Comparison of ENCODE assay signal across 9 cellular contexts in the genomic region with DNA sequence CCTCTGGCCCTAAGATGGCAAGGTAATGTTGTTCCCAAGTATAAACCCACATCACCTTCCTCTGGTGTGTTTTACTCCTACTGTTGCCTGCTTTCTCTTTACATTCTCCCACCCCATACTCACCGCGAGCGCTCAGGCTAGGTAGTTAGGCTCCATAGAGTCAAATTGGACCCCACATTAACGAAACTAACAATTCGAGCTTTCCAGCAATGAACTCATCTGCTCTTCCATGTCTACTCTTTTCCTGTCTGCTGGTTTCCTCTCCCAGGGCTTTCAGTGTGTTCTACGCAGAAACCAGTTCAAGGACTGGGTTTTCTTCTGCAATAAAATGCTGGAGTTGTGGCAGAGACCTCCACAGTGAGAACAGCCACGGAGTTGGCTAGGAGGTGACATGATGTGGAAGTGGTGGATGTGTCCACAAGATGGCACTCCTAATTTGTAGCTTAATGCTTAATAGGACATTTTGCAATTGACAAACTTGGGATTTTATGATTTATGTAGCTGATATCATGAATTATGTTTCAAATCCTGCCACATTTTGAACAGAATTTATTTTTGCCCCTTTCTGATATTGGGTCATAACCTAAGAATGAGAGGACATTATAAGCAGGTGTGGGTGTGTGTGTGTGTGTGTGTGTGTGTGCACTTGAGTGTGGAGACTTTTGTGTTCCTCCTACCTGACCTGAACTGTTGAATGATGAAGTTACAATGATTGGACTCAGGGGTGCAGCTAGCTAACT. TPM values are rescaled to one million over a fixed set of nuclear protein-coding genes. Genes with fewer than 3 reads are reported as not detected.
DNase-seq lines count a peak whose midpoint lies in the region; ATAC-seq and TF ChIP-seq lines count a peak whose summit lies in the region.
"Had no signal": no experiment of that assay in that cellular context is flagged by ENCODE, and none has a peak within 500 bp of the region (broad histone marks: within the 10 kb centered on the region; RNA-seq: fewer than 3 reads in every experiment).

No MANE protein-coding gene starts in this region.

- peaks cover 9% of the 10 kb centered on the region for H3K36me3 ChIP-seq in OCI-LY7 (ENCODE audit: insufficient read depth, low read length)

- peak overlapping the region; percentile 19 for H3K27ac Mint-ChIP-seq in chondrocyte (ENCODE audit: unreplicated experiment)
- peak overlapping the region; percentile 72 to 91 for H3K27ac Mint-ChIP-seq in natural killer cell

- H3K36me3 Mint-ChIP-seq in chondrocyte (ENCODE audit: low read depth) (no peaks in the 10 kb centered on the region), natural killer cell (no peaks in the 10 kb centered on the region)

- H3K4me3 ChIP-seq in OCI-LY7 (ENCODE audit: low read depth, low read length, poor library complexity, severe bottlenecking) = no peak overlapping the region
- H3K4me3 ChIP-seq: lung had no signal

- no TSS peak for BruUV-seq in OCI-LY7 (replicated peaks; lab: Mats Ljungman, UMichigan)

- no peak overlapping the region for H2AFZ ChIP-seq in OCI-LY7 (ENCODE audit: low read length)

- peaks cover 17% of the 10 kb centered on the region for H4K20me1 ChIP-seq in OCI-LY7 (ENCODE audit: insufficient read depth, low read length)

- peaks cover 30% of the 10 kb centered on the region for H3K4me1 Mint-ChIP-seq in chondrocyte (ENCODE audit: low read depth)
- H3K4me1 Mint-ChIP-seq in natural killer cell = peaks cover 40 to 49% of the 10 kb centered on the region in 2 donors

- intact Hi-C loops in OCI-LY7 (cut with micrococcal nuclease; ENCODE audit: unreplicated experiment) = loop anchor here (5.0 kb wide), 2 partner anchors 46 to 346 kb away; partner anchors contain the start of gene POLR3E
- intact Hi-C loops in natural killer cell (cut with micrococcal nuclease) = no loop called here

- DNase-seq in AG08396 (ENCODE audit: low spot score) (peak; percentile 26), GM03348 (ENCODE audit: low spot score) (peak; percentile 54), OCI-LY7 (ENCODE audit: low spot score) (peak; percentile 53), chondrocyte (ENCODE audit: low spot score) (no peak), natural killer cell (no peak), NK-92 (lab: John Stamatoyannopoulos, UW; ENCODE audit: unreplicated experiment) (no peak)
- no peak for DNase-seq in NK-92 treated with Interleukin-12 subunit alpha and Interleukin-12 subunit beta, amount 100 ng/mL, for 24 hours (lab: John Stamatoyannopoulos, UW)

- CTCF ChIA-PET in OCI-LY7 (lab: Charles Lee; ENCODE audit: unreplicated experiment) = no interaction called here

- H3K4me3 Mint-ChIP-seq in chondrocyte (ENCODE audit: unreplicated experiment) (no peak overlapping the region), natural killer cell (peak overlapping the region; percentile 70)

- H3K27ac ChIP-seq in OCI-LY7 (ENCODE audit: low read depth, low read length, poor library complexity, severe bottlenecking) = no peak overlapping the region

- peak overlapping the region; percentile 92 for H3K4me2 ChIP-seq in OCI-LY7 (ENCODE audit: low read length)

- peak; percentile 85 for TF ChIP-seq CTCF in OCI-LY7 (conservative IDR thresholded peaks at IDR 0.05; ENCODE audit: low read length)
- TF ChIP-seq CTCF in chondrocyte (IDR thresholded peaks at IDR 0.05) = peak; percentile 77
- TF ChIP-seq CTCF in natural killer cell (IDR thresholded peaks at IDR 0.05) = no peak

- POLR2A ChIA-PET in OCI-LY7 (lab: Charles Lee) = interaction anchor here (1.0 kb wide), 1 partner anchor 9 kb away, joined by 3 read pairs; no protein-coding TSS in a partner anchor

- no peaks in the 10 kb centered on the region for H3K9me3 ChIP-seq in OCI-LY7 (ENCODE audit: low read length)

- ATAC-seq in natural killer cell (no peak), GM21717 (IDR thresholded peaks at IDR 0.05; ENCODE audit: unreplicated experiment) (no peak)

- no peaks in the 10 kb centered on the region for H3K9me2 ChIP-seq in OCI-LY7 (ENCODE audit: insufficient read depth, low read length)

- peaks cover 28% of the 10 kb centered on the region for H3K4me1 ChIP-seq in OCI-LY7 (ENCODE audit: insufficient read depth, low read length, poor library complexity, severe bottlenecking)

- peaks cover 45% of the 10 kb centered on the region for H3K79me2 ChIP-seq in OCI-LY7 (ENCODE audit: insufficient read depth, low read depth, low read length)

- no peaks in the 10 kb centered on the region for H3K9me3 Mint-ChIP-seq in chondrocyte (ENCODE audit: low read depth)
- H3K9me3 Mint-ChIP-seq in natural killer cell = no peaks in the 10 kb centered on the region

- peaks cover 1% of the 10 kb centered on the region for H3K27me3 Mint-ChIP-seq in chondrocyte (ENCODE audit: low read depth)
- H3K27me3 Mint-ChIP-seq in natural killer cell (ENCODE audit: low read depth in 2 of 2) = no peaks in the 10 kb centered on the region

RNA-seq across cellular contexts. Expression of gene UQCRC2, which starts 2.2 kb away (rescaled TPM):
- total RNA-seq in OCI-LY7 (2014; rRNA removed; shearing (Covaris generic)) = 121 and 129 TPM in 2 replicates
- 202 and 210 TPM in 2 replicates for total RNA-seq in OCI-LY7 (2022)
- 144 to 176 TPM (median 154 TPM) in 3 replicates for total RNA-seq in chondrocyte
- total RNA-seq in natural killer cell = 100 to 1,000 TPM; 162 to 177 (median 177) TPM

RNA-seq across cellular contexts. Expression of gene PDZD9, which starts 50.0 kb away (rescaled TPM):
- not detected in 2 replicates for total RNA-seq in OCI-LY7 (2014; rRNA removed; shearing (Covaris generic))
- total RNA-seq in OCI-LY7 (2022) = not detected in 2 replicates
- total RNA-seq in chondrocyte = not detected in 3 replicates
- total RNA-seq in natural killer cell = not detected
- total RNA-seq: lung had no signal

RNA-seq across cellular contexts. Expression of gene MOSMO, which starts 57.0 kb away (rescaled TPM):
- total RNA-seq in OCI-LY7 (2014; rRNA removed; shearing (Covaris generic)) = 6.8 and 9.6 TPM in 2 replicates
- 9.8 TPM in 2 replicates for total RNA-seq in OCI-LY7 (2022)
- 9.7 to 11.3 TPM (median 10.7 TPM) in 3 replicates for total RNA-seq in chondrocyte
- total RNA-seq in natural killer cell = 10 to 100 TPM in 1 of 3 donors, 1 to 10 TPM in 2; 8.6 to 10.3 (median 9.3) TPM

Comparison
In these comparisons a context has a peak if more than half of its experiments do, and no peak if none do; other contexts are left out.
1. DNase-seq: peak in AG08396 (single experiment), GM03348 (single experiment) and OCI-LY7 (single experiment); none in chondrocyte (single experiment), natural killer cell (single experiment), NK-92 (single experiment) and NK-92 treated with Interleukin-12 subunit alpha and Interleukin-12 subunit beta, amount 100 ng/mL, for 24 hours (single experiment).